Comparison of ENCODE assay signal across 12 cellular contexts in genomic region chr16:47873434-47873833, GRCh38.
A peak's percentile ranks its signal among the peaks of the same experiment; 100 is the strongest.
DNase-seq lines count a peak whose midpoint lies in the region; ATAC-seq and TF ChIP-seq lines count a peak whose summit lies in the region.
"Had no signal": no experiment of that assay in that cellular context is flagged by ENCODE, and none has a peak within 500 bp of the region (broad histone marks: within the 10 kb centered on the region; RNA-seq: fewer than 3 reads in every experiment).

No MANE protein-coding gene starts in this region.

- H3K4me3 Mint-ChIP-seq in activated T-helper 2 cell treated with anti-CD3 and anti-CD28 coated beads, Interferon-gamma antibody, Interleukin-2, Interleukin-4, amounts not matched to agents 10 μg/mL and 5 μg/mL and 100 μg/mL, durations not matched to agents 14 hours and 24 hours and 36 hours (ENCODE audit: low read depth) = no peak overlapping the region

- ATAC-seq in GM21423 (IDR thresholded peaks at IDR 0.05; ENCODE audit: unreplicated experiment) (no peak), Right ventricle myocardium inferior (no peak)

- POLR2A ChIA-PET in OCI-LY7 (lab: Charles Lee) = no interaction called here

- no peaks in the 10 kb centered on the region for H3K4me1 Mint-ChIP-seq in activated T-helper 2 cell treated with anti-CD3 and anti-CD28 coated beads, Interferon-gamma antibody, Interleukin-2, Interleukin-4, amounts not matched to agents 10 μg/mL and 5 μg/mL and 100 μg/mL, durations not matched to agents 14 hours and 24 hours and 36 hours (ENCODE audit: low read depth)

- H3K36me3 Mint-ChIP-seq in activated T-helper 2 cell treated with anti-CD3 and anti-CD28 coated beads, Interferon-gamma antibody, Interleukin-2, Interleukin-4, amounts not matched to agents 10 μg/mL and 5 μg/mL and 100 μg/mL, durations not matched to agents 14 hours and 24 hours and 36 hours (ENCODE audit: low read depth) = no peaks in the 10 kb centered on the region

- TF ChIP-seq POLR2A in adrenal gland (IDR thresholded peaks at IDR 0.05) = no peak

- no peaks in the 10 kb centered on the region for H4K20me1 ChIP-seq in OCI-LY7 (ENCODE audit: insufficient read depth, low read length)

- intact Hi-C loops in OCI-LY7 (cut with micrococcal nuclease; ENCODE audit: unreplicated experiment) = no loop called here
- intact Hi-C loops in activated T-helper 2 cell treated with anti-CD3 and anti-CD28 coated beads, Interferon-gamma antibody, Interleukin-2, Interleukin-4, amounts not matched to agents 10 μg/mL and 5 μg/mL and 100 μg/mL, durations not matched to agents 14 hours and 24 hours and 36 hours (cut with micrococcal nuclease) = no loop called here
- intact Hi-C loops in adrenal gland (cut with DNase I) = no loop called here
- intact Hi-C loops in Right ventricle myocardium inferior (cut with DNase I) = no loop called here

- H3K27ac ChIP-seq in C4-2B (no peak overlapping the region), OCI-LY7 (ENCODE audit: low read depth, low read length, poor library complexity, severe bottlenecking) (no peak overlapping the region), adrenal gland (no peak overlapping the region)
- H3K27ac ChIP-seq: upper lobe of left lung had no signal

- H3K9me3 Mint-ChIP-seq in activated T-helper 2 cell treated with anti-CD3 and anti-CD28 coated beads, Interferon-gamma antibody, Interleukin-2, Interleukin-4, amounts not matched to agents 10 μg/mL and 5 μg/mL and 100 μg/mL, durations not matched to agents 14 hours and 24 hours and 36 hours = peaks cover 3% of the 10 kb centered on the region

- H3K4me1 ChIP-seq in OCI-LY7 (ENCODE audit: insufficient read depth, low read length, poor library complexity, severe bottlenecking) (no peaks in the 10 kb centered on the region), adrenal gland (replicated peaks in 1 of 2) (no peaks in the 10 kb centered on the region)
- H3K4me1 ChIP-seq: upper lobe of left lung had no signal

- WGBS in adrenal gland, 4 donors = 81 to 89% (median 84%) methylated on average over 5 of the region's 5 CpGs

- no peaks in the 10 kb centered on the region for H3K9me3 ChIP-seq in OCI-LY7 (ENCODE audit: low read length)
- no peaks in the 10 kb centered on the region for H3K9me3 ChIP-seq in adrenal gland (replicated peaks in 1 of 3)
- H3K9me3 ChIP-seq: upper lobe of left lung had no signal

- CTCF ChIA-PET in OCI-LY7 (lab: Charles Lee; ENCODE audit: unreplicated experiment) = no interaction called here

- no peaks in the 10 kb centered on the region for H3K9me2 ChIP-seq in OCI-LY7 (ENCODE audit: insufficient read depth, low read length)

- no peak overlapping the region for H2AFZ ChIP-seq in OCI-LY7 (ENCODE audit: low read length)

- H3K4me3 ChIP-seq in GM12875 (ENCODE audit: low read depth, low read length) (no peak overlapping the region), OCI-LY7 (ENCODE audit: low read depth, low read length, poor library complexity, severe bottlenecking) (no peak overlapping the region), fibroblast of the aortic adventitia (ENCODE audit: low read depth, low read length) (no peak overlapping the region), adrenal gland (no peak overlapping the region)
- H3K4me3 ChIP-seq: upper lobe of left lung had no signal

- TF ChIP-seq CTCF in C4-2B (conservative IDR thresholded peaks at IDR 0.05) = peak; percentile 46
- TF ChIP-seq CTCF in GM12875 (IDR thresholded peaks at IDR 0.05; ENCODE audit: borderline replicate concordance, insufficient read depth, low read depth, low read length) = peak; percentile 53; the same call in 1 of the 2 replicates
- TF ChIP-seq CTCF in OCI-LY7 (conservative IDR thresholded peaks at IDR 0.05; ENCODE audit: low read length) = peak; percentile 65
- TF ChIP-seq CTCF in fibroblast of the aortic adventitia (IDR thresholded peaks at IDR 0.05; ENCODE audit: insufficient read depth, low read length) = peak; percentile 25
- TF ChIP-seq CTCF in adrenal gland (IDR thresholded peaks at IDR 0.05) = no peak

- H3K27me3 ChIP-seq in adrenal gland = no peaks in the 10 kb centered on the region
- H3K27me3 ChIP-seq: upper lobe of left lung had no signal

- DNase-seq in OCI-LY7 (ENCODE audit: low spot score) (peak; percentile 5), fibroblast of the aortic adventitia (ENCODE audit: low read depth) (no peak), adrenal gland (no peak), Right ventricle myocardium inferior (ENCODE audit: missing footprints) (no peak)
- no peak for DNase-seq in activated T-helper 2 cell treated with anti-CD3 and anti-CD28 coated beads, Interferon-gamma antibody, Interleukin-2, Interleukin-4, amounts not matched to agents 10 μg/mL and 5 μg/mL and 100 μg/mL, durations not matched to agents 14 hours and 24 hours and 36 hours (ENCODE audit: low spot score)
- DNase-seq: DMS153, NCI-H526, T-helper 1 cell, upper lobe of left lung had no signal

- BruUV-seq in OCI-LY7 (replicated peaks; lab: Mats Ljungman, UMichigan) = no TSS peak

- H3K4me2 ChIP-seq in OCI-LY7 (ENCODE audit: low read length) = no peak overlapping the region

- H3K79me2 ChIP-seq in OCI-LY7 (ENCODE audit: insufficient read depth, low read depth, low read length) = no peaks in the 10 kb centered on the region

- no peaks in the 10 kb centered on the region for H3K27me3 Mint-ChIP-seq in activated T-helper 2 cell treated with anti-CD3 and anti-CD28 coated beads, Interferon-gamma antibody, Interleukin-2, Interleukin-4, amounts not matched to agents 10 μg/mL and 5 μg/mL and 100 μg/mL, durations not matched to agents 14 hours and 24 hours and 36 hours (ENCODE audit: low read depth)

- H3K27ac Mint-ChIP-seq in activated T-helper 2 cell treated with anti-CD3 and anti-CD28 coated beads, Interferon-gamma antibody, Interleukin-2, Interleukin-4, amounts not matched to agents 10 μg/mL and 5 μg/mL and 100 μg/mL, durations not matched to agents 14 hours and 24 hours and 36 hours = no peak overlapping the region

- no peaks in the 10 kb centered on the region for H3K36me3 ChIP-seq in OCI-LY7 (ENCODE audit: insufficient read depth, low read length)
- no peaks in the 10 kb centered on the region for H3K36me3 ChIP-seq in adrenal gland (replicated peaks in 1 of 2)
- H3K36me3 ChIP-seq: upper lobe of left lung had no signal

Comparison
In these comparisons a context has a peak if more than half of its experiments do, and no peak if none do; other contexts are left out.
1. CTCF ChIP-seq: peak in C4-2B (single experiment), GM12875 (single experiment), OCI-LY7 (single experiment) and fibroblast of the aortic adventitia (single experiment); none in adrenal gland (0 of 6).